Comparison of ENCODE assay signal across 16 cellular contexts in the genomic region with DNA sequence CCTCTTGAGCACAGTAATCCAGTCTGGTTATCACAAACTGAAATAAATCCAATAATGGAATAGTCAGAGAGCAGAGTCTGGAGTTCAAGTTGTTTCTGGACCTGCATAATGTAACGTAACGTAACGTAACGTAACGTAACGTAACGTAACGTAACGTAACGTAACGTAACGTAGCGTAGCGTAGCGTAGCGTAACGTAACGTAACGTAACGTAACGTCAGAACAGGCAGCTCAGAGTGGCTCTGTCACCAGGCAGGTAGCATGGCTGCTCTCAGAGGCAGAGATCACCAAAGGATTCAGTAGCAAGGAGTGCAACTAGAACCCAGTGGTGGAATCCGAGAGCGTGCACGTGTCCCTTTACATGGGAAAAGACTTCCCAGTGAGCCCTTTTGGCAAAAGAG.
"Had no signal": no experiment of that assay in that cellular context is flagged by ENCODE, and none has a peak within 500 bp of the region (broad histone marks: within the 10 kb centered on the region; RNA-seq: fewer than 3 reads in every experiment).

No MANE protein-coding gene starts in this region.

- H2AFZ ChIP-seq: hepatocyte, neural progenitor cell had no signal

- H3K4me1 ChIP-seq: neural progenitor cell had no signal

- H3K4me1 Mint-ChIP-seq: activated CD4-positive, alpha-beta T cell treated with anti-CD3 and anti-CD28 coated beads, Interleukin-2, amount 10 ng/mL, durations not matched to agents 24 days and 14 days; neural progenitor cell had no signal

- H3K4me3 Mint-ChIP-seq: activated CD4-positive, alpha-beta T cell treated with anti-CD3 and anti-CD28 coated beads, Interleukin-2, amount 10 ng/mL, durations not matched to agents 24 days and 14 days; activated T-helper 1 cell treated with anti-CD3 and anti-CD28 coated beads, Interleukin-12 subunit alpha, Interleukin-12 subunit beta, Interleukin-2, Interleukin-4 antibody, amounts not matched to agents 30 ng/mL and 10 ng/mL and 1 ng/mL, durations not matched to agents 14 hours and 24 hours and 36 hours; endodermal cell; naive B cell; neural progenitor cell had no signal

- H3K79me2 ChIP-seq: hepatocyte had no signal

- H3K27me3 Mint-ChIP-seq: activated CD4-positive, alpha-beta T cell treated with anti-CD3 and anti-CD28 coated beads, Interleukin-2, amount 10 ng/mL, durations not matched to agents 24 days and 14 days had no signal

- H3K27ac ChIP-seq: ascending aorta, hepatocyte, neural progenitor cell had no signal

- H3K4me2 ChIP-seq: hepatocyte, neural progenitor cell had no signal

- FAIRE-seq: small intestine had no signal

- H3K9me3 ChIP-seq: ascending aorta had no signal

- ATAC-seq: esophagus mucosa had no signal

- DNase-seq: activated CD4-positive, alpha-beta T cell treated with anti-CD3 and anti-CD28 coated beads, Interleukin-2, amount 10 ng/mL, durations not matched to agents 24 days and 14 days; activated CD4-positive, CD25-positive, alpha-beta regulatory T cell; activated naive CD4-positive, alpha-beta T cell treated with Interleukin-2 at 50 U/mL for 16 hours; dorsolateral prefrontal cortex; endodermal cell; islet precursor cell; naive B cell; retina; small intestine; stimulated activated CD4-positive, alpha-beta T cell treated with anti-CD3 and anti-CD28 coated beads, Interleukin-4, amount 100 ng/mL, for 24 hours; stimulated activated naive CD4-positive, alpha-beta T cell had no signal

- H3K27ac Mint-ChIP-seq: activated CD4-positive, alpha-beta T cell treated with anti-CD3 and anti-CD28 coated beads, Interleukin-2, amount 10 ng/mL, durations not matched to agents 24 days and 14 days; activated T-helper 1 cell treated with anti-CD3 and anti-CD28 coated beads, Interleukin-12 subunit alpha, Interleukin-12 subunit beta, Interleukin-2, Interleukin-4 antibody, amounts not matched to agents 30 ng/mL and 10 ng/mL and 1 ng/mL, durations not matched to agents 14 hours and 24 hours and 36 hours; endodermal cell; naive B cell; neural progenitor cell had no signal

- H3K9ac ChIP-seq: neural progenitor cell had no signal

- H3K36me3 Mint-ChIP-seq: naive B cell, neural progenitor cell had no signal

- H3K27me3 ChIP-seq: ascending aorta, dorsolateral prefrontal cortex, hepatocyte, neural progenitor cell had no signal

- H3K4me3 ChIP-seq: ascending aorta, dorsolateral prefrontal cortex, hepatocyte, neural progenitor cell had no signal

- H3K36me3 ChIP-seq: ascending aorta, neural progenitor cell had no signal

- H3K9me3 Mint-ChIP-seq: activated CD4-positive, alpha-beta T cell treated with anti-CD3 and anti-CD28 coated beads, Interleukin-2, amount 10 ng/mL, durations not matched to agents 24 days and 14 days; endodermal cell; neural progenitor cell had no signal
